In the genomic region with DNA sequence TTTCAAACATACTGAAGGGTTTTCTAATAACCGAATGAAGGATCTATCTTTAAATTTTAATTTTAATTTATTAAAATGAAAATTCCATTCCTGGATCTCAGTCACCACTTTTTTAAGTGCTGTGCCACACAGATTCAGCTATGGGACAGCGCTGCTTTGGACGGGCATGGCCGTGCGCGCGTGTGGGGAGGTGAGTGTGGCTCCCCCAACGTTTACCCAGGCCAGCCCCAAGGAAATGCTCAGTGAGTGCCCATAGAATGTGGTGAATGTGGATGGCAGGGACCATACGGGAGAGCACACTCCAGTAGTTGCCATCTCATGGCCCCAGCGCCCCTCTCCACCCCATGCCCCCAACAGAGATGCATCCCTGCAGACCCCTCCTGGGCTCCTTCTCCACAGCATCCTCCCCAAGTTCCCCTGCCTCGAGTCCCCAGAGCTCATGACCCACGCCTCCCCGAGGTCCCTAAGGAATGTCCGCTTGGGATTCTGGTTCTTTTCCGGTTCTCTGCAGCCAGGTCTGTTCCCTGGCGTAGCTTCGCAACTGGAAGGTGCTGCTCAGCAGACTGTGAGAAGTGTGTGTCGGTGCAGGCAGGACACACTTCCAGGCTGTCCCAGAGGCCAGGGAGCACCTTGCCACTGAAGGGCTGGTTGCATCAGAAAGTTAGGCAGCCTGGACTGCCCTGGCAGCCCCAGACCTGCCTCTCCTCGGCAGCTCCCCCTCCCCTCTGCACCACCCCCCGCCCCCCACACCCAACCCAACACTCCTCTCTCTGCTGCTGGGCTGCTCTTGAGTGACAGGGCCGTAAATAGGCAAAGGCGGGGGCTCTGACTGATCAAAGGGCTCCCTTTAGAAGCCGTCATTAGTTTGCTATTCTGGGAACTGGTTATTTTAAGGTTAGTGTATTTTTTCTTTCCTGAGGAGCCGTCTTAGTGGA, we compare ENCODE assay signal across 15 cellular contexts.
DNase-seq lines count a peak whose midpoint lies in the region; ATAC-seq, FAIRE-seq and TF ChIP-seq lines count a peak whose summit lies in the region.
"Had no signal": no experiment of that assay in that cellular context is flagged by ENCODE, and none has a peak within 500 bp of the region (broad histone marks: within the 10 kb centered on the region; RNA-seq: fewer than 3 reads in every experiment).

No MANE protein-coding gene starts in this region.

- H4K20me1 ChIP-seq in astrocyte (ENCODE audit: insufficient read depth, low read length) = no peaks in the 10 kb centered on the region
- H4K20me1 ChIP-seq in hepatocyte (ENCODE audit: insufficient read depth, poor library complexity, severe bottlenecking) = no peaks in the 10 kb centered on the region

- no peak for TF ChIP-seq CTCF in astrocyte (IDR thresholded peaks at IDR 0.05; ENCODE audit: insufficient read depth, low read depth, low read length)
- no peak for TF ChIP-seq CTCF in hepatocyte (IDR thresholded peaks at IDR 0.05; ENCODE audit: poor library complexity)
- no peak for TF ChIP-seq CTCF in prostate gland (IDR thresholded peaks at IDR 0.05)
- no peak for TF ChIP-seq CTCF in GM10266 (IDR thresholded peaks at IDR 0.05; ENCODE audit: control insufficient read depth, insufficient read depth, low read depth, missing control alignments)
- TF ChIP-seq CTCF in omental fat pad (IDR thresholded peaks at IDR 0.05) = no peak

- H3K4me1 ChIP-seq in HUES6 (ENCODE audit: control insufficient read depth, insufficient read depth, low read length) (peaks cover 19% of the 10 kb centered on the region), astrocyte (ENCODE audit: insufficient read depth, low read length) (peaks cover 3% of the 10 kb centered on the region), hepatocyte (ENCODE audit: insufficient read depth) (peaks cover 11% of the 10 kb centered on the region), prostate gland (replicated peaks) (no peaks in the 10 kb centered on the region)

- H3K27ac ChIP-seq in HUES6 (ENCODE audit: low read depth, low read length) = no peak overlapping the region
- no peak overlapping the region for H3K27ac ChIP-seq in astrocyte (ENCODE audit: low read depth, low read length)
- H3K27ac ChIP-seq in hepatocyte = peak overlapping the region; percentile 30
- H3K27ac ChIP-seq in prostate gland = no peak overlapping the region

- TF ChIP-seq POLR2A in prostate gland (IDR thresholded peaks at IDR 0.05) = no peak

- ATAC-seq in GM21381 (IDR thresholded peaks at IDR 0.05; ENCODE audit: unreplicated experiment) = no peak
- ATAC-seq in omental fat pad (ENCODE audit: low FRiP score) = no peak
- ATAC-seq: CD8-positive, alpha-beta T cell had no signal

- H3K36me3 Mint-ChIP-seq in astrocyte (ENCODE audit: low read depth, unreplicated experiment) = no peaks in the 10 kb centered on the region
- H3K36me3 Mint-ChIP-seq: CD8-positive, alpha-beta T cell had no signal

- H3K9ac ChIP-seq in HUES6 (ENCODE audit: low read length) (no peak overlapping the region), astrocyte (ENCODE audit: low read length) (no peak overlapping the region)

- H3K27me3 ChIP-seq in HUES6 (ENCODE audit: control insufficient read depth, insufficient read depth, low read length) (peaks cover 31% of the 10 kb centered on the region), astrocyte (ENCODE audit: insufficient read depth, low read length) (peaks cover 30% of the 10 kb centered on the region), hepatocyte (no peaks in the 10 kb centered on the region), prostate gland (replicated peaks; ENCODE audit: insufficient read depth) (no peaks in the 10 kb centered on the region)

- peaks cover 29% of the 10 kb centered on the region for H3K27me3 Mint-ChIP-seq in astrocyte (ENCODE audit: low read depth, unreplicated experiment)
- H3K27me3 Mint-ChIP-seq: stimulated activated naive CD8-positive, alpha-beta T cell treated with anti-CD3 and anti-CD28 coated beads, Interleukin-15, Interleukin-2, amounts not matched to agents 100 ng/mL and 50 ng/mL, for 24 hours had no signal

- no peak for FAIRE-seq in astrocyte (lab: Jason Lieb, UNC)
- FAIRE-seq: islet of Langerhans had no signal

- H3K4me2 ChIP-seq in astrocyte (ENCODE audit: low read length) (no peak overlapping the region), hepatocyte (peak overlapping the region; percentile 64)

- 64% methylated on average over 24 of the region's 24 CpGs for WGBS in hepatocyte (ENCODE audit: low lambda C conversion rate, missing lambda C conversion rate)
- 75% methylated on average over 24 of the region's 24 CpGs for WGBS in prostate gland

- no peaks in the 10 kb centered on the region for H3K36me3 ChIP-seq in HUES6 (ENCODE audit: control insufficient read depth, insufficient read depth, low read length)
- H3K36me3 ChIP-seq in astrocyte (ENCODE audit: insufficient read depth, low read length) = no peaks in the 10 kb centered on the region
- H3K36me3 ChIP-seq in hepatocyte (replicated peaks; ENCODE audit: insufficient read depth, low read depth) = no peaks in the 10 kb centered on the region
- no peaks in the 10 kb centered on the region for H3K36me3 ChIP-seq in prostate gland

- H3K79me2 ChIP-seq in astrocyte (ENCODE audit: insufficient read depth, low read length) = no peaks in the 10 kb centered on the region
- H3K79me2 ChIP-seq in hepatocyte = no peaks in the 10 kb centered on the region

- peak overlapping the region; percentile 18; the same call in 1 of the 2 replicates for H3K4me3 ChIP-seq in HUES6 (ENCODE audit: low read depth, low read length)
- no peak overlapping the region for H3K4me3 ChIP-seq in astrocyte (ENCODE audit: insufficient read depth, low read depth, low read length)
- no peak overlapping the region for H3K4me3 ChIP-seq in hepatocyte
- H3K4me3 ChIP-seq in prostate gland = no peak overlapping the region

- H3K9me3 ChIP-seq in HUES6 (ENCODE audit: control insufficient read depth, insufficient read depth, low read depth, low read length) (peaks cover 10% of the 10 kb centered on the region), astrocyte (ENCODE audit: insufficient read depth, low read depth, low read length) (no peaks in the 10 kb centered on the region), hepatocyte (ENCODE audit: low read depth) (no peaks in the 10 kb centered on the region), prostate gland (no peaks in the 10 kb centered on the region)

- intact Hi-C loops in prostate gland (cut with DNase I) = no loop called here

- H3K4me3 Mint-ChIP-seq in astrocyte (ENCODE audit: unreplicated experiment) = no peak overlapping the region
- H3K4me3 Mint-ChIP-seq: CD8-positive, alpha-beta T cell; stimulated activated naive CD8-positive, alpha-beta T cell treated with anti-CD3 and anti-CD28 coated beads, Interleukin-15, Interleukin-2, amounts not matched to agents 100 ng/mL and 50 ng/mL, for 24 hours had no signal

- H3K9me3 Mint-ChIP-seq in astrocyte (ENCODE audit: unreplicated experiment) = peaks cover 6% of the 10 kb centered on the region
- H3K9me3 Mint-ChIP-seq: CD8-positive, alpha-beta T cell; stimulated activated naive CD8-positive, alpha-beta T cell treated with anti-CD3 and anti-CD28 coated beads, Interleukin-15, Interleukin-2, amounts not matched to agents 100 ng/mL and 50 ng/mL, for 24 hours had no signal

- H3K9me2 ChIP-seq in hepatocyte (replicated peaks; ENCODE audit: insufficient read depth) = no peaks in the 10 kb centered on the region

- H2AFZ ChIP-seq in astrocyte (ENCODE audit: low read depth, low read length) = no peak overlapping the region
- H2AFZ ChIP-seq in hepatocyte = peak overlapping the region; percentile 45

- peaks cover 3% of the 10 kb centered on the region for H3K4me1 Mint-ChIP-seq in astrocyte (ENCODE audit: low read depth, unreplicated experiment)

- DNase-seq in astrocyte (ENCODE audit: low read depth) = no peak
- DNase-seq in hepatocyte (ENCODE audit: low spot score) = peak; percentile 65
- peak; percentile 1 for DNase-seq in prostate gland (ENCODE audit: low spot score)
- no peak for DNase-seq in NCI-H774 (lab: John Stamatoyannopoulos, UW)
- no peak for DNase-seq in GM10266 (ENCODE audit: extremely low spot score)
- no peak for DNase-seq in omental fat pad (ENCODE audit: low spot score)
- DNase-seq: cortex of kidney; NCI-H2081; nucleus accumbens; stimulated activated CD4-positive, alpha-beta T cell treated with anti-CD3 and anti-CD28 coated beads, Interleukin-2, amount 100 ng/mL, for 48 hours had no signal

- H3K27ac Mint-ChIP-seq in astrocyte (ENCODE audit: unreplicated experiment) = peak overlapping the region; percentile 34
- H3K27ac Mint-ChIP-seq: CD8-positive, alpha-beta T cell; stimulated activated naive CD8-positive, alpha-beta T cell treated with anti-CD3 and anti-CD28 coated beads, Interleukin-15, Interleukin-2, amounts not matched to agents 100 ng/mL and 50 ng/mL, for 24 hours had no signal

Comparison
In these comparisons a context has a peak if more than half of its experiments do, and no peak if none do; other contexts are left out.
1. DNase-seq: peak in hepatocyte (single experiment) and prostate gland (single experiment); none in astrocyte (single experiment), NCI-H774 (single experiment), GM10266 (single experiment) and omental fat pad (single experiment).